In the genomic region with DNA sequence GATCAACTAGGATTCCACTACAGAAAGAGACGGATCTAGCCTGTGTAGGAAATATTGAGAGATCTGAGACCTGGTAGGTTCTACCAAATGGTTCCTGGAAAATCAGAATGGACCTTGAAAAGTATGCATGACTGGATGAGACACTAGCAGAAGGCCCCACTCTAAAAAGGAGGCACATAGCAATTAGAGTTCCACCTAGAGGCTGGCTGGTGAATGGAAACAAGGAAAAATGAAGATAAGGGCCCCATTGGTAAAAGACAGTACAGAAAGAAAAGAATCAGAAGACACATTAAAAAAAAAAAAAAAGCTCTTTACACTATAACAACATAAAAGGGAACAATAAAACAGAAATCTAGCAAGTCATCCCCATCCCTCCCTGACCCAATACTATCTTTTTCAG, we compare ENCODE assay signal across 1 cellular context.
TF ChIP-seq lines count a peak whose summit lies in the region.

No MANE protein-coding gene starts in this region.

TF ChIP-seq in HCT116, 20 proteins besides CTCF, POLR2A, EP300 and RAD21 (continued from another document):
- TF ChIP-seq, protein P1, sequence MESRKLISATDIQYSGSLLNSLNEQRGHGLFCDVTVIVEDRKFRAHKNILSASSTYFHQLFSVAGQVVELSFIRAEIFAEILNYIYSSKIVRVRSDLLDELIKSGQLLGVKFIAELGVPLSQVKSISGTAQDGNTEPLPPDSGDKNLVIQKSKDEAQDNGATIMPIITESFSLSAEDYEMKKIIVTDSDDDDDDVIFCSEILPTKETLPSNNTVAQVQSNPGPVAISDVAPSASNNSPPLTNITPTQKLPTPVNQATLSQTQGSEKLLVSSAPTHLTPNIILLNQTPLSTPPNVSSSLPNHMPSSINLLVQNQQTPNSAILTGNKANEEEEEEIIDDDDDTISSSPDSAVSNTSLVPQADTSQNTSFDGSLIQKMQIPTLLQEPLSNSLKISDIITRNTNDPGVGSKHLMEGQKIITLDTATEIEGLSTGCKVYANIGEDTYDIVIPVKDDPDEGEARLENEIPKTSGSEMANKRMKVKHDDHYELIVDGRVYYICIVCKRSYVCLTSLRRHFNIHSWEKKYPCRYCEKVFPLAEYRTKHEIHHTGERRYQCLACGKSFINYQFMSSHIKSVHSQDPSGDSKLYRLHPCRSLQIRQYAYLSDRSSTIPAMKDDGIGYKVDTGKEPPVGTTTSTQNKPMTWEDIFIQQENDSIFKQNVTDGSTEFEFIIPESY (IDR thresholded peaks at IDR 0.05; ENCODE audit: extremely low read depth, insufficient replicate concordance, low read length) = no peak
- no peak for TF ChIP-seq SIN3A (IDR thresholded peaks at IDR 0.05; ENCODE audit: low read depth)
TF ChIP-seq in HCT116: peak in this region for 0.
